2 cellular contexts compared by ENCODE assay signal in the genomic region with DNA sequence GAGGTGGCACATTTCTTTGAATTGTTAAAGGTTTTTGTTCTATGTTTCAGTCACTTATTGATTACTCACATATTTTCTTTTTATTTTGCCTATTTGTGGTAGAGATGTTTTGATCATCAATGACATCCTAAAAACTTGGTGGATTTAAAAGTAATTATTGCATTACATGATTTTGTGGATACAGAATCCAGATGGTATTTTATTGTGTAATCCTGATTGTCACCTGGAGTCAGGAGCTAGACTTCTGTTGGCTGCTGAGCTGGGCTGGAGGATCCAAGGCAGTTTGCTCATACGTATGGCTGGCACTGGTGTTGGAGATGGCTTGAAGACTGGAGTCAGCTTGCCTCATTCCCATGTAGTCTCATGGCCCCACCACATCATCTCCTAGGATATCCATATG.
TF ChIP-seq lines count a peak whose summit lies in the region.

No MANE protein-coding gene starts in this region.

TF ChIP-seq in IMR-90, 13 proteins besides CTCF, POLR2A, EP300 and RAD21:
- TF ChIP-seq RCOR1 (IDR thresholded peaks at IDR 0.05; ENCODE audit: insufficient replicate concordance, low read length) (no peak), CEBPB (IDR thresholded peaks at IDR 0.05; ENCODE audit: low read depth, low read length) (peak; percentile 86), RFX5 (IDR thresholded peaks at IDR 0.05; ENCODE audit: low read depth, low read length) (no peak)

TF ChIP-seq in H1, 55 proteins besides CTCF, POLR2A, EP300 and RAD21:
- TF ChIP-seq CEBPB (IDR thresholded peaks at IDR 0.05; ENCODE audit: low read depth, low read length) = peak; percentile 44
- no peak for TF ChIP-seq EZH2 (IDR thresholded peaks at IDR 0.05; ENCODE audit: low read depth, low read length, severe bottlenecking)
- TF ChIP-seq KDM4A (IDR thresholded peaks at IDR 0.05; ENCODE audit: low read depth, low read length, severe bottlenecking) = no peak
- TF ChIP-seq RBBP5 (IDR thresholded peaks at IDR 0.05; ENCODE audit: borderline replicate concordance, low read depth, low read length) = no peak
